Comparison of ENCODE assay signal across 15 cellular contexts in the genomic region with DNA sequence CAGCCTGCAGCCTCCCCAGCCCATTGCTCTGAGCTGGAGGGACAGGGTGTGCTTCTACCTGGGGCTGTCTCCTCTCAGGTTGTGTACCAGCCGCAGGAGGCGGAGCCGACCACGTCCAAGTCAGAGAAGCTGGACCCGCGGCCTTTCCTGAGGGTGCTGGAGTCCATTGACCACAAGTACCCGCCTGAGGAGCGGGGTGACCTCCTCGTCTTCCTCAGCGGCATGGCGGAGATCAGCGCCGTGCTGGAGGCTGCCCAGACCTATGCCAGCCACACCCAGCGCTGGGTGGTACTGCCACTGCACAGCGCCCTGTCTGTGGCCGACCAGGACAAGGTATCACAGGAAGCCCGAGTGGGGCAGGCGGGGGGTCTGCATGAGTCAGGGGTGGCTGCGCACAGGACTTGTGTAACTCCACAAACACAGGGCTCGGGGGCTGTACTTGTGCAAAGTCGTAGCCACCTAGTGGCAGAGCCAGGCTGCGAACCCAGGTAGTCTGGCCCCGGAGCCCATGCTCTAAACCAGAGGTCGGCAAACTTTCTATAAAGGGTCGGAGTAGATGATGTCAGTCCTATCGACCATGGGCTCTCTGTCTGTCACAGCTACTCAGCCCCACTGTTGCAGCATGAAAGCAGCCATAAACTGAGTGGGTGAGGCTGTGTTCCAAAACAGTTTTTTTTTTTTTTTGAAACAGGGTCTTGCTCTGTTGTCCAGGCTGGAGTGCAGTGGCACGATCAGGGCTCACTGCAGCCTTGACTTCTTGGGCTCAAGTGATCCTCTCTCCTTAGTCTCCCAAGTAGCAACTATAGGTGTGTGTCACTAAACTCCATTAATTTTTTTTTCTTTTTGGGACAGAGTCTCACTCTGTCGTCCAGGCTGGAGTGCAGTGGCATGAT. TPM values are rescaled to one million over a fixed set of nuclear protein-coding genes. Genes with fewer than 3 reads are reported as not detected.
DNase-seq lines count a peak whose midpoint lies in the region; ATAC-seq and TF ChIP-seq lines count a peak whose summit lies in the region.
"Had no signal": no experiment of that assay in that cellular context is flagged by ENCODE, and none has a peak within 500 bp of the region (broad histone marks: within the 10 kb centered on the region; RNA-seq: fewer than 3 reads in every experiment).

No MANE protein-coding gene starts in this region.

- peaks cover 7% of the 10 kb centered on the region for H3K36me3 ChIP-seq in kidney epithelial cell (ENCODE audit: control insufficient read depth, insufficient read depth, low read length)
- H3K36me3 ChIP-seq in thyroid gland: peaks cover 69 to 89% of the 10 kb centered on the region in 2 donors

- no peaks in the 10 kb centered on the region for H3K9me3 Mint-ChIP-seq in Calu3 (ENCODE audit: low read depth, unreplicated experiment)
- H3K9me3 Mint-ChIP-seq: T-cell had no signal

- in situ Hi-C loops in GM13977 (cut with MboI; ENCODE audit: low pct_unique_long_range_greater_than_20kb, low sequenced_read_pairs, unreplicated experiment): no loop called here

- CTCF ChIA-PET in Calu3 (lab: Charles Lee): no interaction called here

- no peak for TF ChIP-seq POLR2A in thyroid gland (IDR thresholded peaks at IDR 0.05)

- peaks cover under 1% of the 10 kb centered on the region for H3K4me1 Mint-ChIP-seq in Calu3 (ENCODE audit: low read depth, unreplicated experiment)

- TF ChIP-seq CTCF in Calu3 (IDR thresholded peaks at IDR 0.05; ENCODE audit: unreplicated experiment): peak; percentile 55
- peak; percentile 27 for TF ChIP-seq CTCF in GM13977 (IDR thresholded peaks at IDR 0.05; ENCODE audit: extremely low read depth, insufficient read depth, missing control alignments)
- peak; percentile 54 for TF ChIP-seq CTCF in VCaP (conservative IDR thresholded peaks at IDR 0.05)
- TF ChIP-seq CTCF in kidney epithelial cell (IDR thresholded peaks at IDR 0.05; ENCODE audit: insufficient read depth, low read length, poor library complexity, severe bottlenecking): peak; percentile 15
- no peak for TF ChIP-seq CTCF in thyroid gland (IDR thresholded peaks at IDR 0.05)

- no peaks in the 10 kb centered on the region for H3K27me3 Mint-ChIP-seq in Calu3 (ENCODE audit: unreplicated experiment)
- H3K27me3 Mint-ChIP-seq: T-cell had no signal

- no peaks in the 10 kb centered on the region for H3K4me1 ChIP-seq in thyroid gland
- H3K4me1 ChIP-seq: lower lobe of right lung, parathyroid adenoma had no signal

- peaks cover 84% of the 10 kb centered on the region for H3K36me3 Mint-ChIP-seq in Calu3 (ENCODE audit: insufficient read depth, unreplicated experiment)

- no peaks in the 10 kb centered on the region for H3K27me3 ChIP-seq in kidney epithelial cell (ENCODE audit: control insufficient read depth, insufficient read depth, low read length)
- no peaks in the 10 kb centered on the region for H3K27me3 ChIP-seq in thyroid gland

- H3K27ac ChIP-seq in VCaP: no peak overlapping the region
- no peak overlapping the region for H3K27ac ChIP-seq in thyroid gland
- H3K27ac ChIP-seq: lower lobe of right lung, parathyroid adenoma had no signal

- no peaks in the 10 kb centered on the region for H3K9me3 ChIP-seq in thyroid gland
- H3K9me3 ChIP-seq: lower lobe of right lung had no signal

- H3K4me3 Mint-ChIP-seq in Calu3 (ENCODE audit: low read depth, unreplicated experiment): no peak overlapping the region
- H3K4me3 Mint-ChIP-seq: T-cell had no signal

- DNase-seq in Calu3 (no peak), GM13977 (ENCODE audit: low spot score) (no peak), kidney epithelial cell (ENCODE audit: low read depth) (no peak), OCI-M2 (lab: John Stamatoyannopoulos, UW; ENCODE audit: unreplicated experiment) (no peak), thyroid gland (no peak)
- DNase-seq: effector CD8-positive, alpha-beta T cell; lower lobe of right lung; NCI-H1417 treated with DMSO at 0.1 percent for 48 hours; NCI-H526 treated with DMSO at 0.1 percent for 48 hours; stimulated activated CD4-positive, alpha-beta T cell treated with anti-CD3 and anti-CD28 coated beads, Interleukin-4, amount 100 ng/mL, for 1 hour; T-cell had no signal

- no peak for ATAC-seq in HG02973 (IDR thresholded peaks at IDR 0.05; ENCODE audit: unreplicated experiment)
- ATAC-seq: T-cell had no signal

- BruUV-seq in Calu3 (replicated peaks; lab: Mats Ljungman, UMichigan): no TSS peak

- no peak overlapping the region for H3K27ac Mint-ChIP-seq in Calu3 (ENCODE audit: unreplicated experiment)
- H3K27ac Mint-ChIP-seq: T-cell had no signal

- WGBS in thyroid gland, 2 donors: 95 to 100% methylated on average over 14 to 15 of the region's 28 CpGs

- no peak overlapping the region for H3K4me3 ChIP-seq in kidney epithelial cell (ENCODE audit: low read depth, low read length)
- no peak overlapping the region for H3K4me3 ChIP-seq in thyroid gland (replicated peaks in 1 of 3)
- H3K4me3 ChIP-seq: lower lobe of right lung had no signal

- intact Hi-C loops in Calu3 (cut with micrococcal nuclease; ENCODE audit: unreplicated experiment) (no loop called here), thyroid gland (cut with DNase I) (no loop called here)

RNA-seq across cellular contexts. Expression of a gene that starts 8.9 kb away (rescaled TPM):
- total RNA-seq in Calu3 (2022) (51.4 and 51.6 TPM in 2 replicates), kidney epithelial cell (18.1 and 27.1 TPM in 2 replicates), thyroid gland (10 to 100 TPM; 15.2 to 20.1 (median 17.3) TPM)

RNA-seq across cellular contexts. Expression of a gene that starts 26.1 kb away (rescaled TPM):
- total RNA-seq in Calu3 (2022) (0.31 TPM in 1 of 2 replicates, not detected in the other), kidney epithelial cell (not detected in 2 replicates), thyroid gland (1 to 10 TPM in 2 of 4 donors, under 1 TPM in 2; 0.11 to 3.8 (median 2.0) TPM)
- total RNA-seq: activated CD8-positive, alpha-beta memory T cell treated with anti-CD3 and anti-CD28 coated beads for 36 hours had no signal

RNA-seq across cellular contexts. Expression of a gene that starts 48.4 kb away (rescaled TPM):
- 6.2 and 11.9 TPM in 2 replicates for total RNA-seq in Calu3 (2022)
- not detected in 2 replicates for total RNA-seq in kidney epithelial cell
- total RNA-seq in thyroid gland: 1 to 10 TPM; 1.2 to 3.5 (median 1.8) TPM

Comparison
In these comparisons a context has a peak if more than half of its experiments do, and no peak if none do; other contexts are left out.
1. CTCF ChIP-seq: peak in Calu3 (single experiment), GM13977 (single experiment), VCaP (single experiment) and kidney epithelial cell (single experiment); none in thyroid gland (0 of 6).